In genomic region chr2:65478498-65479135, GRCh38 we compare ENCODE assay signal across 1 cellular context.
TF ChIP-seq lines count a peak whose summit lies in the region.

No MANE protein-coding gene starts in this region.

TF ChIP-seq in K562, 482 proteins besides CTCF, POLR2A, EP300 and RAD21 (continued from another document):
- TF ChIP-seq SPI1 (IDR thresholded peaks at IDR 0.05; ENCODE audit: borderline replicate concordance, low read depth, low read length) (peak; percentile 55; the same call in 1 of the 2 replicates), ETS1 (conservative IDR thresholded peaks at IDR 0.05; ENCODE audit: control insufficient read depth, low read depth, low read length) (no peak)
